Comparison of ENCODE assay signal across 19 cellular contexts in genomic region chr9:129719135-129719534, GRCh38. TPM values are rescaled to one million over a fixed set of nuclear protein-coding genes. Genes with fewer than 3 reads are reported as not detected.
DNase-seq lines count a peak whose midpoint lies in the region; ATAC-seq, FAIRE-seq and TF ChIP-seq lines count a peak whose summit lies in the region.
"Had no signal": no experiment of that assay in that cellular context is flagged by ENCODE, and none has a peak within 500 bp of the region (broad histone marks: within the 10 kb centered on the region; RNA-seq: fewer than 3 reads in every experiment).

No MANE protein-coding gene starts in this region.

- no peak overlapping the region for H3K9ac ChIP-seq in H9 (ENCODE audit: extremely low read depth, insufficient read length, low read length)
- H3K9ac ChIP-seq: BLaER1 had no signal

- H3K4me2 ChIP-seq in H9 (ENCODE audit: insufficient read depth, insufficient read length, low read length) = no peak overlapping the region
- H3K4me2 ChIP-seq: BLaER1 had no signal

- no peak overlapping the region for H2BK120ac ChIP-seq in H9 (ENCODE audit: low read depth, low read length, poor library complexity, severe bottlenecking)

- no peaks in the 10 kb centered on the region for H3K36me3 Mint-ChIP-seq in H9 (ENCODE audit: insufficient read depth in 1 of 3, low read depth in 3 of 3)
- H3K36me3 Mint-ChIP-seq in activated T-cell treated with anti-CD3 and anti-CD28 coated beads, Interleukin-2, amount 50 U/mL, for 24 hours (ENCODE audit: low read depth) = no peaks in the 10 kb centered on the region
- H3K36me3 Mint-ChIP-seq in activated T-cell treated with anti-CD3 and anti-CD28 coated beads, Interleukin-2, amount 50 U/mL, for 4 hours (ENCODE audit: insufficient read depth) = no peaks in the 10 kb centered on the region
- H3K36me3 Mint-ChIP-seq: CD4-positive, alpha-beta memory T cell had no signal

- H3K23ac ChIP-seq in H9 (ENCODE audit: insufficient read length, low read depth, low read length) = no peak overlapping the region

- no peak overlapping the region for H3K18ac ChIP-seq in H9 (ENCODE audit: insufficient read length, low read depth, low read length)

- H3K27me3 ChIP-seq in H9 (ENCODE audit: insufficient read depth, low read length) = no peaks in the 10 kb centered on the region
- no peaks in the 10 kb centered on the region for H3K27me3 ChIP-seq in brain microvascular endothelial cell (replicated peaks)
- H3K27me3 ChIP-seq: Peyer's patch had no signal

- no CpG with 5 or more reads among the region's 38 CpGs for WGBS in H9 (ENCODE audit: extremely low coverage, insufficient read length, low lambda C conversion rate)

- TF ChIP-seq CTCF in 22Rv1 (IDR thresholded peaks at IDR 0.05) (peak; percentile 52), H9 (conservative IDR thresholded peaks at IDR 0.05) (peak; percentile 63), brain microvascular endothelial cell (IDR thresholded peaks at IDR 0.05; ENCODE audit: low read depth, low read length, missing control alignments) (peak; percentile 28)

- peaks cover 2% of the 10 kb centered on the region for H3K27me3 Mint-ChIP-seq in H9 (ENCODE audit: low read depth)
- H3K27me3 Mint-ChIP-seq in activated T-cell treated with anti-CD3 and anti-CD28 coated beads, Interleukin-2, amount 50 U/mL, for 24 hours = peaks cover 5% of the 10 kb centered on the region
- peaks cover 2% of the 10 kb centered on the region for H3K27me3 Mint-ChIP-seq in activated T-cell treated with anti-CD3 and anti-CD28 coated beads, Interleukin-2, amount 50 U/mL, for 4 hours (ENCODE audit: low read depth)

- no peaks in the 10 kb centered on the region for H3K79me1 ChIP-seq in H9 (ENCODE audit: insufficient read depth, low read depth, low read length, poor library complexity, severe bottlenecking)

- no peak overlapping the region for H4K5ac ChIP-seq in H9 (ENCODE audit: insufficient read length, low read depth, low read length)

- no peak overlapping the region for H2BK15ac ChIP-seq in H9 (ENCODE audit: low read depth, low read length)

- H2BK5ac ChIP-seq in H9 (ENCODE audit: insufficient read length, low read length) = no peak overlapping the region

- ATAC-seq in GM19035 (IDR thresholded peaks at IDR 0.05; ENCODE audit: unreplicated experiment) = no peak
- ATAC-seq in activated T-cell treated with anti-CD3 and anti-CD28 coated beads, Interleukin-2, amount 50 U/mL, for 4 hours = no peak

- no peak overlapping the region for H3K56ac ChIP-seq in H9 (ENCODE audit: insufficient read length, low read depth, low read length)

- no peak overlapping the region for H2AK5ac ChIP-seq in H9 (ENCODE audit: insufficient read length, low read length)

- no peak overlapping the region for H2BK12ac ChIP-seq in H9 (ENCODE audit: insufficient read length, low read depth, low read length)

- H3T11ph ChIP-seq in H9 (ENCODE audit: low read length) = no peak overlapping the region

- H3K4me1 ChIP-seq in H9 (ENCODE audit: insufficient read depth, low read length) = no peaks in the 10 kb centered on the region
- H3K4me1 ChIP-seq: Peyer's patch had no signal

- H3K4me1 Mint-ChIP-seq in H9 = peaks cover 2 to 5% of the 10 kb centered on the region in 2 experiments; a peak in 2 of 4 replicates
- H3K4me1 Mint-ChIP-seq in activated T-cell treated with anti-CD3 and anti-CD28 coated beads, Interleukin-2, amount 50 U/mL, for 24 hours (ENCODE audit: low read depth) = no peaks in the 10 kb centered on the region
- no peaks in the 10 kb centered on the region for H3K4me1 Mint-ChIP-seq in activated T-cell treated with anti-CD3 and anti-CD28 coated beads, Interleukin-2, amount 50 U/mL, for 4 hours (ENCODE audit: low read depth)
- H3K4me1 Mint-ChIP-seq: CD4-positive, alpha-beta memory T cell had no signal

- FAIRE-seq in RCC 7860 (lab: Jason Lieb, UNC) = no peak

- H3K79me2 ChIP-seq in H9 (ENCODE audit: insufficient read depth, low read length) = no peaks in the 10 kb centered on the region

- no peak overlapping the region for H3K4ac ChIP-seq in H9 (ENCODE audit: low read depth, low read length)

- no peaks in the 10 kb centered on the region for H3K23me2 ChIP-seq in H9 (ENCODE audit: insufficient read length, low read depth, low read length, poor library complexity, severe bottlenecking)

- no peak overlapping the region for H3K27ac Mint-ChIP-seq in H9
- no peak overlapping the region for H3K27ac Mint-ChIP-seq in activated T-cell treated with anti-CD3 and anti-CD28 coated beads, Interleukin-2, amount 50 U/mL, for 24 hours
- H3K27ac Mint-ChIP-seq: CD4-positive, alpha-beta memory T cell had no signal

- H3K36me3 ChIP-seq in brain microvascular endothelial cell (replicated peaks) = no peaks in the 10 kb centered on the region
- H3K36me3 ChIP-seq: BLaER1, Peyer's patch had no signal

- DNase-seq in H9 = peak; percentile 77
- DNase-seq in brain microvascular endothelial cell = no peak
- DNase-seq in iPS-NIHi11 (ENCODE audit: low spot score) = peak; percentile 53
- no peak for DNase-seq in activated T-cell treated with anti-CD3 and anti-CD28 coated beads, Interleukin-2, amount 50 U/mL, for 24 hours
- DNase-seq in RCC 7860 (ENCODE audit: low spot score) = no peak
- DNase-seq in activated T-cell treated with anti-CD3 and anti-CD28 coated beads, Interleukin-2, amount 50 U/mL, for 4 hours = no peak
- DNase-seq: CD4-positive, alpha-beta memory T cell; DMS153; HCEC 1CT; NCI-H1436; NCI-H1930; NCI-H345; NCI-H524 treated with DMSO at 0.1 percent for 48 hours; Peyer's patch; Right ventricle myocardium superior had no signal

- no peak overlapping the region for H4K91ac ChIP-seq in H9 (ENCODE audit: insufficient read length, low read depth, low read length)

- no peak overlapping the region for H3K4me3 ChIP-seq in brain microvascular endothelial cell (ENCODE audit: low read depth, low read length)
- H3K4me3 ChIP-seq: BLaER1, Peyer's patch had no signal

- no peak overlapping the region for H2BK20ac ChIP-seq in H9 (ENCODE audit: low read depth, low read length, poor library complexity, severe bottlenecking)

- no peak overlapping the region for H3K14ac ChIP-seq in H9 (ENCODE audit: insufficient read depth, low read length)

- in situ Hi-C loops in brain microvascular endothelial cell (cut with HindIII; ENCODE audit: low pct_ligation_motif_present, low sequenced_read_pairs) = no loop called here

- no peak overlapping the region for H3K4me3 Mint-ChIP-seq in H9
- no peak overlapping the region for H3K4me3 Mint-ChIP-seq in activated T-cell treated with anti-CD3 and anti-CD28 coated beads, Interleukin-2, amount 50 U/mL, for 24 hours
- H3K4me3 Mint-ChIP-seq in activated T-cell treated with anti-CD3 and anti-CD28 coated beads, Interleukin-2, amount 50 U/mL, for 4 hours = no peak overlapping the region
- H3K4me3 Mint-ChIP-seq: CD4-positive, alpha-beta memory T cell had no signal

- no peak overlapping the region for H3K27ac ChIP-seq in 22Rv1
- no peak overlapping the region for H3K27ac ChIP-seq in H9 (ENCODE audit: insufficient read length, low read depth, low read length)
- no peak overlapping the region for H3K27ac ChIP-seq in brain microvascular endothelial cell
- H3K27ac ChIP-seq: BLaER1, Peyer's patch had no signal

- H2AFZ ChIP-seq in H9 (ENCODE audit: low read length) = no peak overlapping the region

- H4K8ac ChIP-seq in H9 (replicated peaks; ENCODE audit: insufficient read length, low read depth, low read length) = no peak overlapping the region

- no peaks in the 10 kb centered on the region for H3K9me3 Mint-ChIP-seq in H9
- H3K9me3 Mint-ChIP-seq in activated T-cell treated with anti-CD3 and anti-CD28 coated beads, Interleukin-2, amount 50 U/mL, for 24 hours = no peaks in the 10 kb centered on the region
- H3K9me3 Mint-ChIP-seq in activated T-cell treated with anti-CD3 and anti-CD28 coated beads, Interleukin-2, amount 50 U/mL, for 4 hours = no peaks in the 10 kb centered on the region
- H3K9me3 Mint-ChIP-seq: CD4-positive, alpha-beta memory T cell had no signal

- H3K9me3 ChIP-seq in H9 (ENCODE audit: control insufficient read depth, low read depth, low read length) = no peaks in the 10 kb centered on the region
- H3K9me3 ChIP-seq: BLaER1, Peyer's patch had no signal

- H4K20me1 ChIP-seq in H9 (ENCODE audit: control insufficient read depth, insufficient read depth, insufficient read length) = peaks cover 4% of the 10 kb centered on the region
- H4K20me1 ChIP-seq: BLaER1 had no signal

RNA-seq across cellular contexts. Expression of gene PTGES, which starts 33.7 kb away (rescaled TPM):
- 1.6 and 2.4 TPM in 2 replicates for total RNA-seq in H9 (2021)
- total RNA-seq in activated T-cell treated with anti-CD3 and anti-CD28 coated beads, Interleukin-2, amount 50 U/mL, for 4 hours = not detected
- total RNA-seq: CD4-positive, alpha-beta memory T cell had no signal

RNA-seq across cellular contexts. Expression of gene PRRX2, which starts 53.7 kb away (rescaled TPM):
- 3.9 and 4.2 TPM in 2 replicates for total RNA-seq in H9 (2021)
- 1 to 10 TPM in 1 of 3 donors, under 1 TPM in 2; 0.50 to 1.3 (median 0.57) TPM for total RNA-seq in activated T-cell treated with anti-CD3 and anti-CD28 coated beads, Interleukin-2, amount 50 U/mL, for 4 hours
- total RNA-seq: CD4-positive, alpha-beta memory T cell; HT-29 had no signal

Comparison
In these comparisons a context has a peak if more than half of its experiments do, and no peak if none do; other contexts are left out.
1. DNase-seq: peak in H9 (single experiment) and iPS-NIHi11 (single experiment); none in brain microvascular endothelial cell (single experiment), activated T-cell treated with anti-CD3 and anti-CD28 coated beads, Interleukin-2, amount 50 U/mL, for 24 hours (single experiment), RCC 7860 (single experiment) and activated T-cell treated with anti-CD3 and anti-CD28 coated beads, Interleukin-2, amount 50 U/mL, for 4 hours (single experiment).
2. Peak in every context shown above with its lines, with median percentiles within 50 percentile points of each other: CTCF ChIP-seq.